ENCODE assay signal across 1 cellular context in the genomic region with DNA sequence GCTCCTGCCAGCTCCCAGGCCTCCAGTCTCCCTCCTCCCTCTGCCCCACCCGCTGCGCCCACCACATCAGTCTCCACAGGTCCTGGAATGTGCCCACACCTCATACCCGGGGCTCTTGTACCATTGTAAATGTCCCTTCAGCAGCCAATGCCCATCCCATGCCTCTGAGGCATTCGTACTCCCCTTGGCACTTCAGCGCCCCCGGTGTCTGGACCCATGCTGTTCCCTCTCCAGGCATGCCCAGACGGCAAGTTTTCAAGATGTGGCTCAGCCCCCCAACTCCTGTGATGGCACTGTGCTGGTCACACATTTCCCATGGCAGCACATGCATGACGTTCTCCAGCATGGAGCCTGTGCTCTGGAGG.
TF ChIP-seq lines count a peak whose summit lies in the region.

No MANE protein-coding gene starts in this region.

TF ChIP-seq in IMR-90, 13 proteins besides CTCF, POLR2A, EP300 and RAD21 (continued from another document):
- TF ChIP-seq RCOR1 (IDR thresholded peaks at IDR 0.05; ENCODE audit: insufficient replicate concordance, low read length) (no peak), CHD1 (IDR thresholded peaks at IDR 0.05; ENCODE audit: low read depth, low read length) (no peak), SMC3 (IDR thresholded peaks at IDR 0.05; ENCODE audit: low read depth, low read length) (no peak)
- TF ChIP-seq, protein P1, sequence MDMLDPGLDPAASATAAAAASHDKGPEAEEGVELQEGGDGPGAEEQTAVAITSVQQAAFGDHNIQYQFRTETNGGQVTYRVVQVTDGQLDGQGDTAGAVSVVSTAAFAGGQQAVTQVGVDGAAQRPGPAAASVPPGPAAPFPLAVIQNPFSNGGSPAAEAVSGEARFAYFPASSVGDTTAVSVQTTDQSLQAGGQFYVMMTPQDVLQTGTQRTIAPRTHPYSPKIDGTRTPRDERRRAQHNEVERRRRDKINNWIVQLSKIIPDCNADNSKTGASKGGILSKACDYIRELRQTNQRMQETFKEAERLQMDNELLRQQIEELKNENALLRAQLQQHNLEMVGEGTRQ (IDR thresholded peaks at IDR 0.05; ENCODE audit: low read depth, low read length) = no peak
